8 cellular contexts compared by ENCODE assay signal in the genomic region with DNA sequence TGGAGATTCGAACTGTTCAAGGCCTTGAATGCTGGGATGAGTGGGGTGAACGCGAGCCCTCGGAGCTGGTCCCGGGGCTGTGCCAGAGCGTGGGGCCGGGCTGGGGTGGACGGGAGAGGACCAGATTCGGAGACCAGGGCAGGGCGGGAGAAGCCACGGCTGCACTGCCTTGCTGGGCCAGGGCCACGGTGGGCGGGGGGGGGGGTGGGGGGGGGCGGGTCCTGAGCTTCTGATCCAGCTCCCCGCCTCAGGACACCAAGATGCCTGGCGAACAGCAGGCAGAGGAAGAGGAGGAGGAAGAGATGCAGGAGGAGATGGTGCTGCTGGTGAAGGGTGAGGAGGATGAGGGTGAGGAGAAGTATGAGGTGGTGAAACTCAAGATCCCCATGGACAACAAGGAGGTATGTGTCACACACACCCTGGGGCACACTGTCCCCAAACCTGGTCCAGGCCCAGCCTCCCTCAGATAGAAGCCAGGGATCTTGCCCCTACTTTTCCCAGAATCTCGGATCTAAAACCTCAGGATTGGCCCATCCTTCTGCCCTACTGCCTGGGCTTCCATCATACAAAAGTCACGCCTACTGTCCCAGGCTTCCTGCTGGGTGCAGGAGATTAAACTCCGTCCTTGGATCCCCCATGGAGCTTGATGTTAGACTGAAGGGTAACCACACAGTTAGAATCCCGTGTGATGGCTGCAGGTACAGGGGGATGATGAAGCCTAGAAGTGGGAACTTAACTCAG. TPM values are rescaled to one million over a fixed set of nuclear protein-coding genes. Genes with fewer than 3 reads are reported as not detected.
DNase-seq lines count a peak whose midpoint lies in the region; ATAC-seq and TF ChIP-seq lines count a peak whose summit lies in the region.

No MANE protein-coding gene starts in this region.

- H3K79me2 ChIP-seq in SK-N-SH (ENCODE audit: insufficient read depth) (peaks cover 33% of the 10 kb centered on the region), osteoblast (ENCODE audit: insufficient read depth, low read length) (peaks cover 31% of the 10 kb centered on the region)

- no peak for TF ChIP-seq CTCF in SK-N-SH (IDR thresholded peaks at IDR 0.05)
- no peak for TF ChIP-seq CTCF in esophagus squamous epithelium (IDR thresholded peaks at IDR 0.05)
- TF ChIP-seq CTCF in osteoblast (IDR thresholded peaks at IDR 0.05; ENCODE audit: extremely low read depth, low read depth, low read length), result no peak

- H3K9me2 ChIP-seq in SK-N-SH, result no peaks in the 10 kb centered on the region

- DNase-seq in SK-N-SH (no peak), SJSA1 (ENCODE audit: low read depth in 1 of 2, low spot score in 2 of 2) (no peak), esophagus squamous epithelium (lab: John Stamatoyannopoulos, UW) (no peak), osteoblast (ENCODE audit: insufficient read length, low spot score, missing footprints) (peak; percentile 89), 8988T (no peak), NCI-H1930 (lab: John Stamatoyannopoulos, UW) (no peak)

- TF ChIP-seq RAD21 in SK-N-SH (IDR thresholded peaks at IDR 0.05; ENCODE audit: low read length), result no peak

- no peak for TF ChIP-seq EP300 in SK-N-SH (IDR thresholded peaks at IDR 0.05; ENCODE audit: borderline replicate concordance in 1 of 2, low read depth in 1 of 2, low read length in 1 of 2)

- H2AFZ ChIP-seq in SK-N-SH (ENCODE audit: low read depth) (peak overlapping the region; percentile 68; the same call in 1 of the 2 replicates), osteoblast (ENCODE audit: low read length) (no peak overlapping the region)

- CTCF ChIA-PET in SK-N-SH (lab: Yijun Ruan, JAX), result interaction anchor here (0.8 to 4.8 kb wide), 10 partner anchors 9 to 54 kb away, joined by 3 to 38 read pairs (median 12); partner anchors contain the start of genes CD2BP2 and ZNF48

- H3K4me2 ChIP-seq in SK-N-SH, result peak overlapping the region; percentile 97
- peak overlapping the region; percentile 84 for H3K4me2 ChIP-seq in osteoblast (ENCODE audit: insufficient read depth, low read length)

- WGBS in SK-N-SH (ENCODE audit: low lambda C conversion rate), result 16% methylated on average over 17 of the region's 20 CpGs
- WGBS in esophagus squamous epithelium, 2 donors, result 11% methylated on average over 4 to 10 of the region's 20 CpGs

- POLR2A ChIA-PET in SK-N-SH (lab: Yijun Ruan, JAX), result interaction anchor here (1.2 to 2.5 kb wide), 7 partner anchors 10 to 53 kb away, joined by 4 to 17 read pairs (median 6); partner anchors contain the start of genes CD2BP2, TBC1D10B and ZNF48

- H3K27ac ChIP-seq in SK-N-SH (ENCODE audit: low read depth in 2 of 2, low read length in 1 of 2) (peak overlapping the region; percentile 73 to 74; a peak in 3 of 4 replicates), SJSA1 (peak overlapping the region; percentile 67), esophagus squamous epithelium (peak overlapping the region; percentile 85 to 95 (median 89)), osteoblast (ENCODE audit: low read depth, low read length) (peak overlapping the region; percentile 46)

- H3K27me3 ChIP-seq in SK-N-SH (ENCODE audit: insufficient read depth) (no peaks in the 10 kb centered on the region), SJSA1 (replicated peaks) (no peaks in the 10 kb centered on the region), esophagus squamous epithelium (no peaks in the 10 kb centered on the region), osteoblast (ENCODE audit: insufficient read depth, low read length) (no peaks in the 10 kb centered on the region)

- no peak for TF ChIP-seq POLR2A in esophagus squamous epithelium (IDR thresholded peaks at IDR 0.05)

- H3K4me1 ChIP-seq in SK-N-SH (ENCODE audit: control insufficient read depth in 1 of 2, insufficient read depth in 2 of 2, low read depth in 1 of 2, low read length in 1 of 2) (peaks cover 11 to 15% of the 10 kb centered on the region in 2 experiments; a peak in 2 of 4 replicates), SJSA1 (replicated peaks) (peaks cover 19% of the 10 kb centered on the region), esophagus squamous epithelium (peaks cover 14 to 32% (median 26%) of the 10 kb centered on the region in 3 donors), osteoblast (ENCODE audit: insufficient read depth, low read length) (peaks cover 20% of the 10 kb centered on the region)

- H3F3A ChIP-seq in SK-N-SH (replicated peaks; ENCODE audit: insufficient read depth), result peaks cover 16% of the 10 kb centered on the region

- H3K36me3 ChIP-seq in SK-N-SH (replicated peaks in 1 of 2; ENCODE audit: control insufficient read depth in 1 of 2, insufficient read depth in 2 of 2, low read length in 1 of 2), result peaks cover 8 to 12% of the 10 kb centered on the region in 2 experiments
- H3K36me3 ChIP-seq in SJSA1, result peaks cover 32% of the 10 kb centered on the region
- H3K36me3 ChIP-seq in esophagus squamous epithelium, result peaks cover 0 to 13% (median 0%) of the 10 kb centered on the region in 3 donors
- H3K36me3 ChIP-seq in osteoblast (ENCODE audit: insufficient read depth, low read length), result peaks cover 14% of the 10 kb centered on the region

- H4K20me1 ChIP-seq in SK-N-SH (ENCODE audit: insufficient read depth) (no peaks in the 10 kb centered on the region), osteoblast (ENCODE audit: insufficient read depth, low read length) (peaks cover 4% of the 10 kb centered on the region)

- intact Hi-C loops in esophagus squamous epithelium (cut with DNase I), result no loop called here

- H3K9ac ChIP-seq in SK-N-SH, result peak overlapping the region; percentile 93

- H3K9me3 ChIP-seq in SK-N-SH (no peaks in the 10 kb centered on the region), SJSA1 (replicated peaks) (no peaks in the 10 kb centered on the region), esophagus squamous epithelium (no peaks in the 10 kb centered on the region), osteoblast (ENCODE audit: low read depth, low read length) (no peaks in the 10 kb centered on the region)

- H3K4me3 ChIP-seq in SK-N-SH (ENCODE audit: low read depth in 2 of 2, low read length in 1 of 2) (peak overlapping the region; percentile 69 to 99), SJSA1 (peak overlapping the region; percentile 72), esophagus squamous epithelium (peak overlapping the region; percentile 63 to 90 (median 68)), osteoblast (ENCODE audit: insufficient read depth, low read length) (peak overlapping the region; percentile 85)

- ATAC-seq in SK-N-SH treated with all-trans-retinoic acid at 6 μM for 48 hours (no peak; the same call in 2 of the 3 replicates), HG03432 (IDR thresholded peaks at IDR 0.05; ENCODE audit: unreplicated experiment) (no peak)

TF ChIP-seq in SK-N-SH, 30 proteins besides CTCF, POLR2A, EP300 and RAD21 (continues in another document):
- no peak for TF ChIP-seq RFX5 (IDR thresholded peaks at IDR 0.05; ENCODE audit: low read length)
- no peak for TF ChIP-seq GATA2 (CRISPR knock-in tag; IDR thresholded peaks at IDR 0.05)
- no peak for TF ChIP-seq EZH2phosphoT487 (IDR thresholded peaks at IDR 0.05; ENCODE audit: borderline replicate concordance, low read depth)
- no peak for TF ChIP-seq RXRA (IDR thresholded peaks at IDR 0.05; ENCODE audit: borderline replicate concordance, low read depth)
- TF ChIP-seq POLR2AphosphoS5 (IDR thresholded peaks at IDR 0.05; ENCODE audit: low read depth, low read length), result no peak
- TF ChIP-seq MEF2A (IDR thresholded peaks at IDR 0.05; ENCODE audit: borderline replicate concordance, low read depth), result no peak
- no peak for TF ChIP-seq YY1 (IDR thresholded peaks at IDR 0.05; ENCODE audit: low read depth)

RNA-seq across cellular contexts. Expression of gene ZNF771, which starts 0.6 kb away (rescaled TPM):
- 20.4 and 21.7 TPM in 2 replicates for polyA plus RNA-seq in SK-N-SH (2012; rRNA removed)
- 13.5 and 14.9 TPM in 2 replicates for polyA plus RNA-seq in SK-N-SH (2012; cell fraction: cytosol; rRNA removed)
- polyA plus RNA-seq in SK-N-SH (2012; cell fraction: nucleus; rRNA removed), result 35.9 and 52.3 TPM in 2 replicates
- total RNA-seq in SJSA1 (2014; rRNA removed; shearing (Covaris generic)), result 27.0 and 51.8 TPM in 2 replicates
- total RNA-seq in esophagus squamous epithelium, result 10 to 100 TPM in 1 of 4 donors, 1 to 10 TPM in 3; 3.7 to 15.1 (median 7.0) TPM
- 10.9 and 14.8 TPM in 2 replicates for total RNA-seq in osteoblast

RNA-seq across cellular contexts. Expression of gene ZNF48, which starts 12.7 kb away (rescaled TPM):
- polyA plus RNA-seq in SK-N-SH (2012; rRNA removed), result 7.9 and 8.8 TPM in 2 replicates
- polyA plus RNA-seq in SK-N-SH (2012; cell fraction: cytosol; rRNA removed), result 7.3 and 7.6 TPM in 2 replicates
- 14.8 and 17.0 TPM in 2 replicates for polyA plus RNA-seq in SK-N-SH (2012; cell fraction: nucleus; rRNA removed)
- 9.6 and 17.3 TPM in 2 replicates for total RNA-seq in SJSA1 (2014; rRNA removed; shearing (Covaris generic))
- total RNA-seq in esophagus squamous epithelium, result 1 to 10 TPM; 2.8 to 5.9 (median 4.5) TPM
- 10.0 and 10.9 TPM in 2 replicates for total RNA-seq in osteoblast

RNA-seq across cellular contexts. Expression of gene DCTPP1, which starts 21.9 kb away (rescaled TPM):
- 78.9 and 79.2 TPM in 2 replicates for polyA plus RNA-seq in SK-N-SH (2012; rRNA removed)
- polyA plus RNA-seq in SK-N-SH (2012; cell fraction: cytosol; rRNA removed), result 60.5 and 75.2 TPM in 2 replicates
- 28.6 and 40.1 TPM in 2 replicates for polyA plus RNA-seq in SK-N-SH (2012; cell fraction: nucleus; rRNA removed)
- 10.5 and 31.6 TPM in 2 replicates for total RNA-seq in SJSA1 (2014; rRNA removed; shearing (Covaris generic))
- total RNA-seq in esophagus squamous epithelium, result 10 to 100 TPM in 3 of 4 donors, 1 to 10 TPM in 1; 7.4 to 28.6 (median 22.7) TPM
- 13.6 and 13.8 TPM in 2 replicates for total RNA-seq in osteoblast

RNA-seq across cellular contexts. Expression of gene SEPTIN1, which starts 25.6 kb away (rescaled TPM):
- polyA plus RNA-seq in SK-N-SH (2012; rRNA removed), result 0.13 and 0.25 TPM in 2 replicates
- 0.35 and 0.43 TPM in 2 replicates for polyA plus RNA-seq in SK-N-SH (2012; cell fraction: cytosol; rRNA removed)
- 0.76 and 0.94 TPM in 2 replicates for polyA plus RNA-seq in SK-N-SH (2012; cell fraction: nucleus; rRNA removed)
- not detected in 2 replicates for total RNA-seq in SJSA1 (2014; rRNA removed; shearing (Covaris generic))
- total RNA-seq in esophagus squamous epithelium (1 to 10 TPM; 1.2 to 7.1 (median 2.7) TPM), osteoblast (0.29 TPM in 1 of 2 replicates, not detected in the other)

RNA-seq across cellular contexts. Expression of gene MYL11, which starts 33.4 kb away (rescaled TPM):
- polyA plus RNA-seq in SK-N-SH (2012; rRNA removed), result 0.23 TPM in 1 of 2 replicates, not detected in the other
- not detected in 2 replicates for polyA plus RNA-seq in SK-N-SH (2012; cell fraction: cytosol; rRNA removed)
- 0.08 and 0.65 TPM in 2 replicates for polyA plus RNA-seq in SK-N-SH (2012; cell fraction: nucleus; rRNA removed)
- total RNA-seq in SJSA1 (2014; rRNA removed; shearing (Covaris generic)), result not detected in 2 replicates
- total RNA-seq in esophagus squamous epithelium (not detected), osteoblast (not detected in 2 replicates)
